In the genomic region with DNA sequence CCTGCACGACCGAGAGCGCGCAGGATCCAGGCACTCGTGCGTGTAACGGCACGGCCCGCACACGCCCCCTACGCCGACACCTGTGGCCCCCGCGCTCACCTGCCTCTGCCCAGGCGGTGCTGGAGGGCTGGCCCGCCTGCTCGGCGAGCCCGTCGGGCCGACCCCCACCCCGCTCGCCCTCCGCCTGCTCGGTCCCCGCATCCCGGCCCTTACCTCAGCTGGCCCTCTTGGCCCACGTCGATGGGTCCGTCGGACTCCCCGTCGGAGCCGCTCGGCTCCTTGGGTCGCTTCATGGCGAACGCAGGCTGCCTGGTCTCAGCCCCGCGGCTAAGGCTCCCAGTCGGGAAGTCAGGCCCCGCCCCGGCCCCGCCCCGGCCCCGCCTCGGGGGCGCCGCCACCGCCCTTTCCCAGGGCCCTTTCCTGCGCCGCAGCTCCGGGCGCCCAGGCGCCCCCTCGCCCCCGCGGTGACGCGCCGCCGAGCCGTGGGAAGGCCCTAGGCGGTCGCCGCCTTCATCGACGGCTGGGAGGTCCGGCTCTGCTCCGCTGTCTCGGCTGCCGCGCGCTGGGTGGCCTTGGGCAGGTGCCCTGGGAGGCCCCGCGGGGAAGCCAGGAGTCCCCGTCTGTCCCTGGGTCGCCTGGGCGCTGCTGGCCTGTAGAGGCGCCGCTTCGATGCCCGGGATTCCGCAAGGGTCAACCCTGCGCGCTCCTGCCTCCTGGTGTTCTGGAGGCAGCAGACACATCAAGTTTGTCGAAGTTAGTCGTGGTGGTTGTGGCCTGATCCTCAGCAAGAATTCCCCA, we compare ENCODE assay signal across 8 cellular contexts. TPM values are rescaled to one million over a fixed set of nuclear protein-coding genes. Genes with fewer than 3 reads are reported as not detected.
DNase-seq lines count a peak whose midpoint lies in the region; ATAC-seq lines count a peak whose summit lies in the region.

A gene (minus strand): TSS at position 311 of the 798 bp plus-strand sequence. CDS start 18 bp downstream, at position 293.

- DNase-seq in Caki2 (ENCODE audit: low read depth) = peak; percentile 82
- peak; percentile 78 for DNase-seq in LoVo (ENCODE audit: low spot score)
- peak; percentile 40 for DNase-seq in T-helper 22 cell (ENCODE audit: low read depth)
- DNase-seq in iPS-NIHi11 (ENCODE audit: low spot score) = peak; percentile 91
- DNase-seq in stimulated activated CD4-positive, alpha-beta T cell treated with anti-CD3 and anti-CD28 coated beads, Interleukin-15, amount 100 ng/mL, for 48 hours (ENCODE audit: low read depth in 2 of 2) = peak; percentile 33 to 67
- no peak for DNase-seq in putamen (ENCODE audit: low spot score)

- ATAC-seq in HG02852 (IDR thresholded peaks at IDR 0.05; ENCODE audit: unreplicated experiment) = no peak

- peak within 1 kb of the TSS; percentile 9 for H3K27ac ChIP-seq in angular gyrus (ENCODE audit: low read depth, low read length)

- in situ Hi-C loops in Caki2 (cut with HindIII; ENCODE audit: low pct_unique_long_range_greater_than_20kb, low sequenced_read_pairs) = no loop called here

RNA-seq across cellular contexts. Expression of the gene that starts here (rescaled TPM):
- 0.12 and 0.98 TPM in 2 replicates for total RNA-seq in Caki2 (2014; rRNA removed; shearing (Covaris generic); ENCODE audit: low replicate concordance)

Comparison
In these comparisons a context has a peak if more than half of its experiments do, and no peak if none do; other contexts are left out.
1. Peak in DNase-seq in Caki2; RNA of the gene not detected or under 1 TPM.